19 cellular contexts compared by ENCODE assay signal in the genomic region with DNA sequence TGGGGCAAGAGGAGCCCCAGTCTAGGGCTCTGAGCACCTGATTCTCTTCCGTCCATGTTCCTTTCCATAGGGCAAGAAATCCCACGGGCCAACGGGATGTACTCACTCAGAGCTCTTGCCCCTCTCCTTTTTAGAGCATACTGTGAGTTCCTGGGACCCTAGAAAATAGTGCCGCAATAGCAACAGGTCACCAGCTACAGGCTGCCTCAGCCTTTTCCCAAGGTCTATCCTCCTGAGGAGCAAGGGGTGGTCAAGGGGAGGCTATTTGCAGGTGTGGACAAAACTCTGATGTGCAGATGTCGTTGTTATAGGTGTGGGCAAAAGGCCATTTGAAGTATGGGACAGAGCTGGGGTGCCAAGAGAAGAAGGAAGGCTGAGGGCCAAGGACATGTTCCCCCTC. TPM values are rescaled to one million over a fixed set of nuclear protein-coding genes. Genes with fewer than 3 reads are reported as not detected.
DNase-seq lines count a peak whose midpoint lies in the region; ATAC-seq, FAIRE-seq and TF ChIP-seq lines count a peak whose summit lies in the region.
"Had no signal": no experiment of that assay in that cellular context is flagged by ENCODE, and none has a peak within 500 bp of the region (broad histone marks: within the 10 kb centered on the region; RNA-seq: fewer than 3 reads in every experiment).

No MANE protein-coding gene starts in this region.

- RAD21 ChIA-PET in HCT116 (lab: Charles Lee; ENCODE audit: low non-redundant PET in 1 of 2, low total read pairs in 2 of 2, uncharacterized antibody in 2 of 2, unreplicated experiment in 2 of 2) = no interaction called here

- TF ChIP-seq POLR2A in HCT116 (IDR thresholded peaks at IDR 0.05; ENCODE audit: borderline replicate concordance, extremely low read depth, insufficient read depth, insufficient read length) = no peak

- peaks cover 12% of the 10 kb centered on the region for H3K79me2 ChIP-seq in HCT116 (ENCODE audit: insufficient read depth, low read length)

- H3K9ac ChIP-seq in HCT116 (ENCODE audit: low read length) = no peak overlapping the region

- H3K27me3 ChIP-seq in HCT116 (ENCODE audit: insufficient read depth, low read length) (no peaks in the 10 kb centered on the region), pancreas (no peaks in the 10 kb centered on the region)
- H3K27me3 ChIP-seq: brain microvascular endothelial cell, esophagus squamous epithelium had no signal

- POLR2A ChIA-PET in HCT116 (lab: Charles Lee) = no interaction called here

- BruUV-seq in HCT116 (replicated peaks; lab: Mats Ljungman, UMichigan) = no TSS peak

- CTCF ChIA-PET in HCT116 (lab: Charles Lee) = no interaction called here

- H3K4me3 ChIP-seq in HCT116 (replicated peaks in 1 of 2; ENCODE audit: low read depth in 1 of 2, low read length in 2 of 2) (peak overlapping the region in 1 of 2 experiments; percentile 91; a peak in 1 of 4 replicates), pancreas (no peak overlapping the region)
- H3K4me3 ChIP-seq: lung had no signal

- no peak for FAIRE-seq in pancreas (lab: Jason Lieb, UNC)
- FAIRE-seq: A549 had no signal

- no peak for TF ChIP-seq CTCF in HCT116 (IDR thresholded peaks at IDR 0.05 in 2 of 3, conservative IDR thresholded peaks at IDR 0.05 in 1 of 3; ENCODE audit: borderline replicate concordance in 1 of 3, insufficient read depth in 1 of 3, low read depth in 2 of 3, low read length in 2 of 3)
- no peak for TF ChIP-seq CTCF in brain (conservative IDR thresholded peaks at IDR 0.05)
- TF ChIP-seq CTCF in neural crest cell (conservative IDR thresholded peaks at IDR 0.05) = no peak
- no peak for TF ChIP-seq CTCF in pancreas (IDR thresholded peaks at IDR 0.05)

- H3K36me3 Mint-ChIP-seq in brain = peaks cover 2% of the 10 kb centered on the region
- no peaks in the 10 kb centered on the region for H3K36me3 Mint-ChIP-seq in neural crest cell (ENCODE audit: low read depth)

- H3K36me3 ChIP-seq in HCT116 (ENCODE audit: control insufficient read depth in 1 of 2, insufficient read depth in 2 of 2, low read length in 2 of 2) = no peaks in the 10 kb centered on the region
- no peaks in the 10 kb centered on the region for H3K36me3 ChIP-seq in pancreas
- H3K36me3 ChIP-seq: brain microvascular endothelial cell, esophagus squamous epithelium had no signal

- H4K20me1 ChIP-seq in HCT116 (ENCODE audit: insufficient read depth) = no peaks in the 10 kb centered on the region

- H3K4me2 ChIP-seq in HCT116 (ENCODE audit: low read length) = peak overlapping the region; percentile 90; the same call in 1 of the 2 replicates

- peak; percentile 42 for DNase-seq in activated CD8-positive, alpha-beta memory T cell treated with anti-CD3 and anti-CD28 coated beads for 24 hours
- DNase-seq in activated CD8-positive, alpha-beta memory T cell treated with anti-CD3 and anti-CD28 coated beads, Interleukin-2, amount 50 U/mL, for 4 hours = no peak
- DNase-seq in HCT116 (ENCODE audit: low read depth, low spot score) = no peak
- no peak for DNase-seq in neural crest cell (ENCODE audit: low read depth, low spot score)
- no peak for DNase-seq in NCI-H1105 treated with DMSO at 0.1 percent for 48 hours (lab: John Stamatoyannopoulos, UW)
- DNase-seq in nucleus accumbens (lab: John Stamatoyannopoulos, UW) = no peak
- no peak for DNase-seq in pancreas
- DNase-seq: activated naive CD4-positive, alpha-beta T cell treated with anti-CD3 and anti-CD28 coated beads for 36 hours; brain microvascular endothelial cell; DMS79 treated with DMSO at 0.1 percent for 48 hours; esophagus squamous epithelium; glutamatergic neuron; NCI-H1694 treated with DMSO at 0.1 percent for 48 hours; NCI-H446; stimulated activated CD4-positive, alpha-beta T cell treated with anti-CD3 and anti-CD28 coated beads, Interleukin-15, amount 100 ng/mL, for 24 hours; trophoblast cell had no signal

- no peaks in the 10 kb centered on the region for H3K9me3 ChIP-seq in HCT116 (ENCODE audit: control insufficient read depth in 1 of 2, insufficient read depth in 1 of 2, low read depth in 1 of 2, low read length in 2 of 2)
- no peaks in the 10 kb centered on the region for H3K9me3 ChIP-seq in pancreas
- H3K9me3 ChIP-seq: A549, esophagus squamous epithelium had no signal

- peaks cover 0 to 2% (median 0%) of the 10 kb centered on the region in 5 experiments for H3K9me3 Mint-ChIP-seq in brain
- H3K9me3 Mint-ChIP-seq in neural crest cell = no peaks in the 10 kb centered on the region
- H3K9me3 Mint-ChIP-seq: activated naive CD4-positive, alpha-beta T cell treated with anti-CD3 and anti-CD28 coated beads for 36 hours had no signal

- WGBS in pancreas, 2 donors = 92 to 94% methylated on average over 5 of the region's 5 CpGs

- TF ChIP-seq RAD21 in HCT116 (IDR thresholded peaks at IDR 0.05; ENCODE audit: low read depth) = no peak

- H3K4me1 ChIP-seq in HCT116 (ENCODE audit: control insufficient read depth in 1 of 2, insufficient read depth in 2 of 2, low read length in 2 of 2) (peaks cover 2 to 43% of the 10 kb centered on the region in 2 experiments; a peak in 3 of 4 replicates), pancreas (peaks cover 8 to 20% (median 16%) of the 10 kb centered on the region in 3 donors)

- H2AFZ ChIP-seq in HCT116 (ENCODE audit: low read depth, low read length, poor library complexity, severe bottlenecking) = no peak overlapping the region

- H3K27me3 Mint-ChIP-seq in brain = peaks cover 27% of the 10 kb centered on the region
- H3K27me3 Mint-ChIP-seq in neural crest cell (ENCODE audit: low read depth) = peaks cover 41% of the 10 kb centered on the region

- H3K27ac Mint-ChIP-seq in brain = no peak overlapping the region
- H3K27ac Mint-ChIP-seq in neural crest cell (ENCODE audit: unreplicated experiment) = no peak overlapping the region
- H3K27ac Mint-ChIP-seq: activated naive CD4-positive, alpha-beta T cell treated with anti-CD3 and anti-CD28 coated beads for 36 hours had no signal

- intact Hi-C loops in HCT116 (cut with micrococcal nuclease) (no loop called here), pancreas (cut with DNase I) (no loop called here)

- H3K27ac ChIP-seq in HCT116 (ENCODE audit: low read depth, low read length) = no peak overlapping the region
- no peak overlapping the region for H3K27ac ChIP-seq in pancreas
- H3K27ac ChIP-seq: brain microvascular endothelial cell had no signal

- H3K4me3 Mint-ChIP-seq in brain = peak overlapping the region; percentile 53 to 97 (median 92)
- H3K4me3 Mint-ChIP-seq in neural crest cell = peak overlapping the region; percentile 90

- peaks cover 31% of the 10 kb centered on the region for H3K4me1 Mint-ChIP-seq in brain
- peaks cover 10% of the 10 kb centered on the region for H3K4me1 Mint-ChIP-seq in neural crest cell

- ATAC-seq in HCT116 = no peak
- ATAC-seq in pancreas = no peak
- ATAC-seq: A549 had no signal

- H3K9me2 ChIP-seq in HCT116 (ENCODE audit: insufficient read depth) = no peaks in the 10 kb centered on the region

TF ChIP-seq in HCT116, 20 proteins besides CTCF, POLR2A, EP300 and RAD21 (continues in another document):
- TF ChIP-seq JUND (IDR thresholded peaks at IDR 0.05) = no peak
- TF ChIP-seq ZFX (IDR thresholded peaks at IDR 0.05) = no peak
- no peak for TF ChIP-seq FOSL1 (IDR thresholded peaks at IDR 0.05; ENCODE audit: low read depth)
- no peak for TF ChIP-seq SRF (IDR thresholded peaks at IDR 0.05; ENCODE audit: low read depth)
- TF ChIP-seq CEBPB (IDR thresholded peaks at IDR 0.05; ENCODE audit: low read depth) = no peak
- TF ChIP-seq, protein P1, sequence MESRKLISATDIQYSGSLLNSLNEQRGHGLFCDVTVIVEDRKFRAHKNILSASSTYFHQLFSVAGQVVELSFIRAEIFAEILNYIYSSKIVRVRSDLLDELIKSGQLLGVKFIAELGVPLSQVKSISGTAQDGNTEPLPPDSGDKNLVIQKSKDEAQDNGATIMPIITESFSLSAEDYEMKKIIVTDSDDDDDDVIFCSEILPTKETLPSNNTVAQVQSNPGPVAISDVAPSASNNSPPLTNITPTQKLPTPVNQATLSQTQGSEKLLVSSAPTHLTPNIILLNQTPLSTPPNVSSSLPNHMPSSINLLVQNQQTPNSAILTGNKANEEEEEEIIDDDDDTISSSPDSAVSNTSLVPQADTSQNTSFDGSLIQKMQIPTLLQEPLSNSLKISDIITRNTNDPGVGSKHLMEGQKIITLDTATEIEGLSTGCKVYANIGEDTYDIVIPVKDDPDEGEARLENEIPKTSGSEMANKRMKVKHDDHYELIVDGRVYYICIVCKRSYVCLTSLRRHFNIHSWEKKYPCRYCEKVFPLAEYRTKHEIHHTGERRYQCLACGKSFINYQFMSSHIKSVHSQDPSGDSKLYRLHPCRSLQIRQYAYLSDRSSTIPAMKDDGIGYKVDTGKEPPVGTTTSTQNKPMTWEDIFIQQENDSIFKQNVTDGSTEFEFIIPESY (IDR thresholded peaks at IDR 0.05; ENCODE audit: extremely low read depth, insufficient replicate concordance, low read length) = no peak
- TF ChIP-seq, protein P2, sequence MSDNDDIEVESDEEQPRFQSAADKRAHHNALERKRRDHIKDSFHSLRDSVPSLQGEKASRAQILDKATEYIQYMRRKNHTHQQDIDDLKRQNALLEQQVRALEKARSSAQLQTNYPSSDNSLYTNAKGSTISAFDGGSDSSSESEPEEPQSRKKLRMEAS (IDR thresholded peaks at IDR 0.05) = no peak
- TF ChIP-seq SP1 (IDR thresholded peaks at IDR 0.05; ENCODE audit: low read depth) = no peak
- no peak for TF ChIP-seq SIN3A (IDR thresholded peaks at IDR 0.05; ENCODE audit: low read depth)

RNA-seq across cellular contexts. Expression of gene QSOX1, which starts 1.6 kb away (rescaled TPM):
- total RNA-seq in HCT116 (2021; ENCODE audit: unreplicated experiment) = 89.2 TPM
- polyA plus RNA-seq in HCT116 (2012) = 111 and 113 TPM in 2 replicates
- 58.6 TPM for polyA plus RNA-seq in brain (ENCODE audit: insufficient read depth, low read depth, low replicate concordance)
- 34.7 and 39.8 TPM in 2 replicates for total RNA-seq in neural crest cell
- total RNA-seq in pancreas = 100 to 1,000 TPM in 4 of 6 donors, 10 to 100 TPM in 2; 67.5 to 143 (median 123) TPM
- 100 to 1,000 TPM in 1 of 2 donors, 10 to 100 TPM in 1; 85.1 to 117 TPM for polyA plus RNA-seq in pancreas
